8 cellular contexts compared by ENCODE assay signal in the genomic region with DNA sequence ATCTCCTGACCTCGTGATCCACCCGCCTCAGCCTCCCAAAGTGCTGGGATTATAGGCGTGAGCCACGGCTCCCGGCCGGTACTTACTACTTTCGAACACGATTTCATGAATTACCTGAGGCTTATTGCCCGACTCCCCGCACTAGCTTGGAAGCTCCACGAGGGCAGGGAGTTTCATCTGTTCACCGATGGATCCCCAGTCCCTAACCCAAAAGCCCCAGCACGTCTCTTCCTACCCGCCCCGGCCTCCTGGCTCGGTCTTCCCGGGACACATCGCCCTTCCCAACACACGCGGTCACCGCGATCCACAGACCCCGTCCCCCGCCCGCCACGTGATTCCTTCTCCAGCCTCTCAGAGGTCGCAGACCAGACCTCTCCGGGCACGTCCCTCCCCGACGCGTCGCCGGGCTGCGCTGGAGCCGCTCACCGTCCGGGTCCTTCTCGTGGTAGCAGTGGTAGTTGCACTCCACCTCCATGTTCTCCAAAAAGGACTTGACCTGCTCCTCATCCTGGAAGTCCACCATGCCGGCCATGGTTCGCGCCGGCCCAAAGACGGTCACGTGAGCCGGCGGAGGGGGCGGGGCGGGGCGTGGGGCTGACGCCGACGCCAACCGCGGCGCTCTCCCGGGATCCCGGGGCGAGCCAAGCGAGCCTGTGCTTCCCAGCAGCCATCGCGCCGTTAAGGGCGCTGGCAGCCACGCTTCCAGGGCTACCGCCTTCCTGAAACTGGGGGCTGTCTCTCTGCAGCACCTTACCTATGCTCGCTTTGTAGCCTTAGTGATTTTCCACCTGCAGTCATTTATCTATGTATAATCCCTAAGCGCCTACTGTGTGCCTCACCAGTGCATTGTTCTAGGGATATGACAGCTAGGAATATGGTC. TPM values are rescaled to one million over a fixed set of nuclear protein-coding genes. Genes with fewer than 3 reads are reported as not detected.
DNase-seq lines count a peak whose midpoint lies in the region; ATAC-seq and TF ChIP-seq lines count a peak whose summit lies in the region.

Gene COA7 (minus strand): TSS at position 553 of the 880 bp plus-strand sequence. CDS start 21 bp downstream, at position 532.

- DNase-seq in GM12865 (ENCODE audit: low read depth) = peak; percentile 88
- peak; percentile 62 for DNase-seq in NCI-H2107 (lab: John Stamatoyannopoulos, UW)
- peak; percentile 90 for DNase-seq in UCSD-AML1 (lab: John Stamatoyannopoulos, UW; ENCODE audit: unreplicated experiment)
- peak; percentile 68 for DNase-seq in brain microvascular endothelial cell
- DNase-seq in iPS DF 6.9 (ENCODE audit: low read depth, low spot score) = no peak
- peak; percentile 93 for DNase-seq in sigmoid colon

- ATAC-seq in HG02852 (IDR thresholded peaks at IDR 0.05; ENCODE audit: unreplicated experiment) = peak; percentile 44
- no peak for ATAC-seq in GM18861 (IDR thresholded peaks at IDR 0.05; ENCODE audit: unreplicated experiment)

- H3K4me1 ChIP-seq in iPS DF 6.9 (ENCODE audit: control insufficient read depth, insufficient read depth, low read length) (no peaks in the 10 kb centered on the region), sigmoid colon (peaks cover 0 to 21% (median 16%) of the 10 kb centered on the region in 4 donors)

- H3K9me3 ChIP-seq in iPS DF 6.9 (ENCODE audit: control insufficient read depth, insufficient read depth, low read length) (no peaks in the 10 kb centered on the region), sigmoid colon (no peaks in the 10 kb centered on the region)

- peak; percentile 30 to 38 for TF ChIP-seq POLR2A in sigmoid colon (IDR thresholded peaks at IDR 0.05)

- whole genome bisulfite sequencing in iPS DF 6.9 (ENCODE audit: insufficient coverage, insufficient read length) = no CpG with 5 or more reads among the region's 68 CpGs
- WGBS in sigmoid colon, 2 donors = 1 to 2% methylated on average over 68 of the region's 68 CpGs

- no peak for TF ChIP-seq EP300 in sigmoid colon (IDR thresholded peaks at IDR 0.05)

- no peaks in the 10 kb centered on the region for H3K36me3 ChIP-seq in brain microvascular endothelial cell (replicated peaks)
- H3K36me3 ChIP-seq in iPS DF 6.9 (ENCODE audit: control insufficient read depth, insufficient read depth, low read length) = no peaks in the 10 kb centered on the region
- H3K36me3 ChIP-seq in sigmoid colon = peaks cover 0 to 2% (median 0%) of the 10 kb centered on the region in 4 donors

- in situ Hi-C loops in brain microvascular endothelial cell (cut with HindIII; ENCODE audit: low pct_ligation_motif_present, low sequenced_read_pairs) = no loop called here

- no peaks in the 10 kb centered on the region for H3K27me3 ChIP-seq in brain microvascular endothelial cell (replicated peaks)
- no peaks in the 10 kb centered on the region for H3K27me3 ChIP-seq in iPS DF 6.9 (ENCODE audit: control insufficient read depth, insufficient read depth, low read length)
- H3K27me3 ChIP-seq in sigmoid colon = no peaks in the 10 kb centered on the region

- H3K4me3 ChIP-seq in GM12865 (ENCODE audit: low read depth, low read length) (peak within 1 kb of the TSS; percentile 91), brain microvascular endothelial cell (ENCODE audit: low read depth, low read length) (peak within 1 kb of the TSS; percentile 85), iPS DF 6.9 (ENCODE audit: low read length) (peak within 1 kb of the TSS; percentile 49), sigmoid colon (peak within 1 kb of the TSS; percentile 44 to 77 (median 72))

- H3K27ac ChIP-seq in brain microvascular endothelial cell (peak within 1 kb of the TSS; percentile 68), iPS DF 6.9 (ENCODE audit: low read length) (no peak within 1 kb of the TSS), sigmoid colon (peak within 1 kb of the TSS; percentile 80 to 86 (median 82))

- intact Hi-C loops in sigmoid colon (cut with DNase I) = loop anchor here (5.0 kb wide), 1 partner anchor 146 kb away; the partner anchor contains the start of gene TUT4

- TF ChIP-seq CTCF in GM12865 (IDR thresholded peaks at IDR 0.05; ENCODE audit: insufficient read depth, low read depth, low read length, missing control alignments) (no peak), brain microvascular endothelial cell (IDR thresholded peaks at IDR 0.05; ENCODE audit: low read depth, low read length, missing control alignments) (no peak), sigmoid colon (IDR thresholded peaks at IDR 0.05) (no peak)

RNA-seq across cellular contexts. Expression of gene COA7, which starts in this region (rescaled TPM):
- total RNA-seq in sigmoid colon = 1 to 10 TPM; 6.9 to 8.2 (median 7.9) TPM
- polyA plus RNA-seq in sigmoid colon = 10 to 100 TPM in 2 of 3 donors, 1 to 10 TPM in 1; 8.4 to 16.4 (median 12.3) TPM
